28 cellular contexts compared by ENCODE assay signal in the genomic region with DNA sequence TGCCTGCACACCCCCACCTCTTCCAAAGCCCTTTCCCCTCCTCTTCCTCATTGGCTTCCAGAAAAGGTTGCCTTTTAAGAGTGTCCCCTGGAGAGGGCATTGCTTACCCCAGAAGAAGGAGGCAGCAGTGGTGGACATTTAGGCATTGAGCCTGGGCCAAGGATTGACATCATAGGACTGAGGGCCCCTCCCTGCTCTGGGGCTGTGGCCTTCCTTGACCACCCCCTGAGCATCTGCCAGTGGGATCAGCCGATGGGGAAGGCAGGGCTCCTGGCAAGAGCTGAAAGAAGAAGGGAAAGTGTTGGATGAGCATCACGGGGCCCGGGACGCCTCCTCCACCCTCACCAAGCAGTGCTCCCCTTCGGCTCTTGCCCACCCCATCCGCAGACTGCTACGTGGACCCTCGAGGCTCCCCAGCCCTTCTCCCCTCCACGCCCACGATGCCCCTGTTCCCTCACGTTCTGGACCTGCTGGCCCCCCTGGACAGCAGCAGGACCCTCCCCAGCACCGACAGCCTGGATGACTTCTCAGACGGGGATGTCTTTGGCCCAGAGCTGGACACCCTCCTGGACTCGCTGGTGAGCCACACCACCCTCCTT.
"Had no signal": no experiment of that assay in that cellular context is flagged by ENCODE, and none has a peak within 500 bp of the region (broad histone marks: within the 10 kb centered on the region; RNA-seq: fewer than 3 reads in every experiment).

No MANE protein-coding gene starts in this region.

- H3K36me3 Mint-ChIP-seq: natural killer cell had no signal

- H3K27me3 ChIP-seq: body of pancreas, cardiac muscle cell, gastrocnemius medialis, neutrophil, pancreas, stomach, suprapubic skin, tibial nerve had no signal

- DNase-seq: activated CD4-positive, CD25-positive, alpha-beta regulatory T cell treated with anti-CD3 and anti-CD28 coated beads, Interleukin-2, amount 50 U/mL, for 72 hours; activated CD8-positive, alpha-beta memory T cell treated with anti-CD3 and anti-CD28 coated beads for 24 hours; activated CD8-positive, alpha-beta memory T cell treated with anti-CD3 and anti-CD28 coated beads, Interleukin-2, amount 50 U/mL, for 4 hours; activated effector memory CD4-positive, alpha-beta T cell treated with Interleukin-2 at 50 U/mL for 16 hours; activated naive CD4-positive, alpha-beta T cell treated with anti-CD3 and anti-CD28 coated beads for 36 hours; activated T-cell treated with anti-CD3 and anti-CD28 coated beads, Interleukin-2, amount 50 U/mL, for 4 hours; anterior cingulate cortex; body of pancreas; cortex of kidney; erythroblast; gastrocnemius medialis; head of caudate nucleus; hypothalamus; left ventricle myocardium inferior; natural killer cell; pancreas; right cardiac atrium; stimulated activated CD4-positive, alpha-beta T cell treated with anti-CD3 and anti-CD28 coated beads, Interleukin-12 subunit alpha, Interleukin-12 subunit beta, amount 100 ng/mL, for 4 hours; stimulated activated CD4-positive, alpha-beta T cell treated with anti-CD3 and anti-CD28 coated beads, Interleukin-4, amount 100 ng/mL, for 4 hours; stomach; T-cell had no signal

- H3K27ac ChIP-seq: body of pancreas, cardiac muscle cell, gastrocnemius medialis, left ventricle myocardium inferior, neutrophil, pancreas, stomach, suprapubic skin, VCaP had no signal

- H3K4me3 Mint-ChIP-seq: activated naive CD4-positive, alpha-beta T cell treated with anti-CD3 and anti-CD28 coated beads for 36 hours; activated T-cell treated with anti-CD3 and anti-CD28 coated beads, Interleukin-2, amount 50 U/mL, for 4 hours; mesothelial cell of epicardium; natural killer cell; T-cell; T-helper 2 cell treated with Interferon-gamma antibody and Interleukin-4, amounts not matched to agents 5 μg/mL and 100 μg/mL, for 36 hours had no signal

- ATAC-seq: activated T-cell treated with anti-CD3 and anti-CD28 coated beads, Interleukin-2, amount 50 U/mL, for 4 hours; body of pancreas; gastrocnemius medialis; natural killer cell; pancreas; right cardiac atrium; T-cell had no signal

- H3K9me3 ChIP-seq: body of pancreas, gastrocnemius medialis, left ventricle myocardium inferior, neutrophil, pancreas, stomach, suprapubic skin, tibial nerve had no signal

- H3K4me1 ChIP-seq: body of pancreas, gastrocnemius medialis, pancreas, stomach, suprapubic skin, tibial nerve had no signal

- H3K9me3 Mint-ChIP-seq: activated naive CD4-positive, alpha-beta T cell treated with anti-CD3 and anti-CD28 coated beads for 36 hours; activated T-cell treated with anti-CD3 and anti-CD28 coated beads, Interleukin-2, amount 50 U/mL, for 4 hours; mesothelial cell of epicardium; natural killer cell; T-cell; T-helper 2 cell treated with Interferon-gamma antibody and Interleukin-4, amounts not matched to agents 5 μg/mL and 100 μg/mL, for 36 hours had no signal

- H3K27ac Mint-ChIP-seq: activated naive CD4-positive, alpha-beta T cell treated with anti-CD3 and anti-CD28 coated beads for 36 hours; mesothelial cell of epicardium; T-cell; T-helper 2 cell treated with Interferon-gamma antibody and Interleukin-4, amounts not matched to agents 5 μg/mL and 100 μg/mL, for 36 hours had no signal

- H3K27me3 Mint-ChIP-seq: T-cell had no signal

- H3K4me3 ChIP-seq: body of pancreas, cardiac muscle cell, gastrocnemius medialis, left ventricle myocardium inferior, pancreas, stomach, suprapubic skin, tibial nerve had no signal

- H3K4me1 Mint-ChIP-seq: mesothelial cell of epicardium had no signal
